ENCODE assay signal across 1 cellular context in the genomic region with DNA sequence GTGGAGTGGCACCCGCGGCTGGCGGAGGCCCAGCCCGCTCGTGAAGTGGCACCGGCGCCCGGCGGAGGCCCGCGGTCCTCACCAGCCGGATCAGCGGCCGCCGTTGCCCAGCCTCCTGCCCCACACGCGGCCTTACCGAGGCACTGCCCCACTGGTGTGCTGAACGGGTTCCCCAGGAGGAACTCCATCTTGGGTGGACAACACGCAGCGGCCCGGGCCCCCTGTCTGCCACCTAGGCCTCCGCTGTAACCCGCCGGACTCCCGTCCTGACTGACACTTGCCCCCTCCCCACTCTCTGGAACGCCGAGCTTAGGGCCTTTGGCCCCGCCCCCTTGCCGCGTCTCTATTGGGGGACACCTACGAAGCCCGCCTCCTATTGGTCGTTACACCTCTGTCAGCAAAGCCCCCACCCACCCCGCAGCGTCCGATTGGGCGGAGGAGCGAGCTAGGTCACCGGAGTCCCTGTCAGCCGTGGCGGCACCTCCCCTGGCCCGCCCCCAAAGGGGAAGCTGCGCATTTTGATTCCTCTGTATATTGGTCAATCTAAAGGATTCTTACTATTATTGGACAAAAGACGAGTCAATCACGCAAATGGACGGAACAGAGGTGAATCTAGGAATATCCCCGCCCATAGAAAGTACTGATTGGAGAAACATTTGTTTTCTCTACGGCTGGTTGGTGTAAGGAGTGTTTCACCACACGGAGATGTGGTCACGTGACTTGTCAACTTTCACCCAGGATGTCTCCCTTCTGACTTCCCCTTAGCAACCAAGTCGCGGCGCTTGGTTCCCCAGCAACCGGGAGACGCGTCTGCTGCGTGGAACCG.
TF ChIP-seq lines count a peak whose summit lies in the region.

A gene with protein sequence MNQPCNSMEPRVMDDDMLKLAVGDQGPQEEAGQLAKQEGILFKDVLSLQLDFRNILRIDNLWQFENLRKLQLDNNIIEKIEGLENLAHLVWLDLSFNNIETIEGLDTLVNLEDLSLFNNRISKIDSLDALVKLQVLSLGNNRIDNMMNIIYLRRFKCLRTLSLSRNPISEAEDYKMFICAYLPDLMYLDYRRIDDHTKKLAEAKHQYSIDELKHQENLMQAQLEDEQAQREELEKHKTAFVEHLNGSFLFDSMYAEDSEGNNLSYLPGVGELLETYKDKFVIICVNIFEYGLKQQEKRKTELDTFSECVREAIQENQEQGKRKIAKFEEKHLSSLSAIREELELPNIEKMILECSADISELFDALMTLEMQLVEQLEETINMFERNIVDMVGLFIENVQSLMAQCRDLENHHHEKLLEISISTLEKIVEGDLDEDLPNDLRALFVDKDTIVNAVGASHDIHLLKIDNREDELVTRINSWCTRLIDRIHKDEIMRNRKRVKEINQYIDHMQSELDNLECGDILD (plus strand): TSS at position 737 of the 826 bp plus-strand sequence. CDS start 4,737 bp downstream, outside the sequence.
Gene TOM1L2, minus strand, starts transcription at position 275 of the 826 bp plus-strand sequence. Its CDS starts 87 bp downstream, at position 188.

TF ChIP-seq in K562, 482 proteins besides CTCF, POLR2A, EP300 and RAD21 (continued from another document and continues in another):
- TF ChIP-seq ARID4B (CRISPR knock-in tag; IDR thresholded peaks at IDR 0.05) (peak; percentile 68), ZNF778 (CRISPR knock-in tag; IDR thresholded peaks at IDR 0.05) (no peak), ZNF551 (CRISPR knock-in tag; IDR thresholded peaks at IDR 0.05) (no peak), HCFC1 (IDR thresholded peaks at IDR 0.05; ENCODE audit: low read depth, low read length) (no peak), MEF2D (tag; conservative IDR thresholded peaks at IDR 0.05; ENCODE audit: low read depth) (no peak), TBL1XR1 (IDR thresholded peaks at IDR 0.05; ENCODE audit: low read length in 2 of 2) (no peak), HDAC8 (tag; IDR thresholded peaks at IDR 0.05) (no peak), POLR2G (IDR thresholded peaks at IDR 0.05; ENCODE audit: low read depth, low read length) (peak; percentile 79), TRIM28 (IDR thresholded peaks at IDR 0.05) (no peak), PHB (CRISPR knock-in tag; IDR thresholded peaks at IDR 0.05) (no peak), ZNF830 (CRISPR knock-in tag; IDR thresholded peaks at IDR 0.05) (no peak), MTF1 (CRISPR knock-in tag; IDR thresholded peaks at IDR 0.05; ENCODE audit: borderline replicate concordance) (no peak), NELFE (IDR thresholded peaks at IDR 0.05; ENCODE audit: insufficient read depth, insufficient read length) (no peak), SIN3B (IDR thresholded peaks at IDR 0.05; ENCODE audit: low read depth) (no peak), ATF1 (CRISPR knock-in tag; IDR thresholded peaks at IDR 0.05) (no peak), ATF1 (tag; IDR thresholded peaks at IDR 0.05) (peak; percentile 95), ZNF780A (CRISPR knock-in tag; IDR thresholded peaks at IDR 0.05) (no peak), BDP1 (IDR thresholded peaks at IDR 0.05; ENCODE audit: insufficient read depth, insufficient read length) (no peak), CBX3 (IDR thresholded peaks at IDR 0.05; ENCODE audit: borderline replicate concordance in 1 of 2, low read length in 2 of 2) (no peak), FOXP4 (CRISPR knock-in tag; IDR thresholded peaks at IDR 0.05; ENCODE audit: borderline replicate concordance) (no peak), EWSR1 (IDR thresholded peaks at IDR 0.05; ENCODE audit: borderline replicate concordance, low read depth, partially characterized antibody) (no peak), ZBTB33 (CRISPR knock-in tag; IDR thresholded peaks at IDR 0.05) (no peak), PTBP1 (IDR thresholded peaks at IDR 0.05; ENCODE audit: low read depth, low read length) (no peak), USF2 (CRISPR knock-in tag; IDR thresholded peaks at IDR 0.05) (peak; percentile 87)
- TF ChIP-seq, protein P1, sequence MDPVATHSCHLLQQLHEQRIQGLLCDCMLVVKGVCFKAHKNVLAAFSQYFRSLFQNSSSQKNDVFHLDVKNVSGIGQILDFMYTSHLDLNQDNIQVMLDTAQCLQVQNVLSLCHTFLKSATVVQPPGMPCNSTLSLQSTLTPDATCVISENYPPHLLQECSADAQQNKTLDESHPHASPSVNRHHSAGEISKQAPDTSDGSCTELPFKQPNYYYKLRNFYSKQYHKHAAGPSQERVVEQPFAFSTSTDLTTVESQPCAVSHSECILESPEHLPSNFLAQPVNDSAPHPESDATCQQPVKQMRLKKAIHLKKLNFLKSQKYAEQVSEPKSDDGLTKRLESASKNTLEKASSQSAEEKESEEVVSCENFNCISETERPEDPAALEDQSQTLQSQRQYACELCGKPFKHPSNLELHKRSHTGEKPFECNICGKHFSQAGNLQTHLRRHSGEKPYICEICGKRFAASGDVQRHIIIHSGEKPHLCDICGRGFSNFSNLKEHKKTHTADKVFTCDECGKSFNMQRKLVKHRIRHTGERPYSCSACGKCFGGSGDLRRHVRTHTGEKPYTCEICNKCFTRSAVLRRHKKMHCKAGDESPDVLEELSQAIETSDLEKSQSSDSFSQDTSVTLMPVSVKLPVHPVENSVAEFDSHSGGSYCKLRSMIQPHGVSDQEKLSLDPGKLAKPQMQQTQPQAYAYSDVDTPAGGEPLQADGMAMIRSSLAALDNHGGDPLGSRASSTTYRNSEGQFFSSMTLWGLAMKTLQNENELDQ (CRISPR knock-in tag; IDR thresholded peaks at IDR 0.05; ENCODE audit: borderline replicate concordance): no peak
- TF ChIP-seq, protein P2, sequence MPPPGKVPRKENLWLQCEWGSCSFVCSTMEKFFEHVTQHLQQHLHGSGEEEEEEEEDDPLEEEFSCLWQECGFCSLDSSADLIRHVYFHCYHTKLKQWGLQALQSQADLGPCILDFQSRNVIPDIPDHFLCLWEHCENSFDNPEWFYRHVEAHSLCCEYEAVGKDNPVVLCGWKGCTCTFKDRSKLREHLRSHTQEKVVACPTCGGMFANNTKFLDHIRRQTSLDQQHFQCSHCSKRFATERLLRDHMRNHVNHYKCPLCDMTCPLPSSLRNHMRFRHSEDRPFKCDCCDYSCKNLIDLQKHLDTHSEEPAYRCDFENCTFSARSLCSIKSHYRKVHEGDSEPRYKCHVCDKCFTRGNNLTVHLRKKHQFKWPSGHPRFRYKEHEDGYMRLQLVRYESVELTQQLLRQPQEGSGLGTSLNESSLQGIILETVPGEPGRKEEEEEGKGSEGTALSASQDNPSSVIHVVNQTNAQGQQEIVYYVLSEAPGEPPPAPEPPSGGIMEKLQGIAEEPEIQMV (tag; conservative IDR thresholded peaks at IDR 0.05; ENCODE audit: low read depth): no peak
- TF ChIP-seq, protein P3, sequence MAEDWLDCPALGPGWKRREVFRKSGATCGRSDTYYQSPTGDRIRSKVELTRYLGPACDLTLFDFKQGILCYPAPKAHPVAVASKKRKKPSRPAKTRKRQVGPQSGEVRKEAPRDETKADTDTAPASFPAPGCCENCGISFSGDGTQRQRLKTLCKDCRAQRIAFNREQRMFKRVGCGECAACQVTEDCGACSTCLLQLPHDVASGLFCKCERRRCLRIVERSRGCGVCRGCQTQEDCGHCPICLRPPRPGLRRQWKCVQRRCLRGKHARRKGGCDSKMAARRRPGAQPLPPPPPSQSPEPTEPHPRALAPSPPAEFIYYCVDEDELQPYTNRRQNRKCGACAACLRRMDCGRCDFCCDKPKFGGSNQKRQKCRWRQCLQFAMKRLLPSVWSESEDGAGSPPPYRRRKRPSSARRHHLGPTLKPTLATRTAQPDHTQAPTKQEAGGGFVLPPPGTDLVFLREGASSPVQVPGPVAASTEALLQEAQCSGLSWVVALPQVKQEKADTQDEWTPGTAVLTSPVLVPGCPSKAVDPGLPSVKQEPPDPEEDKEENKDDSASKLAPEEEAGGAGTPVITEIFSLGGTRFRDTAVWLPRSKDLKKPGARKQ (CRISPR knock-in tag; IDR thresholded peaks at IDR 0.05): no peak
